32 cellular contexts compared by ENCODE assay signal in the genomic region with DNA sequence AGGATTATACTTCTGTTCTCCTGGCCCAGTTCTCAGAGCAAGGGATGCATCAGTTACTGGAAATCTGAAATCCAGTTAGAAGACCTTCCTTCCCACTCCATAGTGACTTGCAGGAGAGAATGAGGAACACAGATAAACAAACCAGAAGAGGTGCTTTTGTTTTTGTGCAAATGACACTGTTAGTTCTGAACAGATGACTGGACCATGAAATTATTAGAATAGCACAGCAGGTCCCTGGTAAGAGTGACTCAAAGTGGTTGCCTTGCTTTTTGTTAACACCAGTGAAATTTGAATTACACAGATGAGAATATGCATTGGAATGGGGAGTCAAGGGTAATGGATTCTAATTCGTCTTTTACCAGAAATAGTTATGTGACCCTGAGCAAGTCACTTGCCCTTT.
"Had no signal": no experiment of that assay in that cellular context is flagged by ENCODE, and none has a peak within 500 bp of the region (broad histone marks: within the 10 kb centered on the region; RNA-seq: fewer than 3 reads in every experiment).

No MANE protein-coding gene starts in this region.

- H3K36me3 Mint-ChIP-seq: activated CD4-positive, alpha-beta memory T cell treated with anti-CD3 and anti-CD28 coated beads for 36 hours; activated naive CD8-positive, alpha-beta T cell treated with anti-CD3 and anti-CD28 coated beads, Interleukin-2, amount 10 ng/mL, durations not matched to agents 7 days and 5 days; natural killer cell; stimulated activated memory B cell treated with anti-CD40 and anti-IgM and Interleukin-4, amounts not matched to agents 10 μg/mL and 1 μg/mL and 100 μg/mL, for 72 hours had no signal

- DNase-seq: activated CD4-positive, alpha-beta memory T cell treated with anti-CD3 and anti-CD28 coated beads for 36 hours; activated CD4-positive, alpha-beta T cell treated with anti-CD3 and anti-CD28 coated beads, Interleukin-2, amount 10 ng/mL, durations not matched to agents 24 days and 14 days; activated CD8-positive, alpha-beta memory T cell treated with anti-CD3 and anti-CD28 coated beads, Interleukin-2, amount 50 U/mL, for 4 hours; activated effector memory CD4-positive, alpha-beta T cell treated with anti-CD3 and anti-CD28 coated beads, Interleukin-2, amount 50 U/mL, for 16 hours; activated naive CD4-positive, alpha-beta T cell treated with anti-CD3 and anti-CD28 coated beads for 36 hours; activated naive CD8-positive, alpha-beta T cell treated with anti-CD3 and anti-CD28 coated beads, Interleukin-2, amount 10 ng/mL, durations not matched to agents 7 days and 5 days; activated T-cell treated with anti-CD3 and anti-CD28 coated beads, Interleukin-2, amount 50 U/mL, for 1 hour; central memory CD4-positive, alpha-beta T cell; esophagus squamous epithelium; foreskin melanocyte; kidney; left colon; mammary epithelial cell; natural killer cell; stimulated activated CD4-positive, alpha-beta T cell treated with anti-CD3 and anti-CD28 coated beads, Interleukin-1b, Interleukin-23, amount 100 ng/mL, for 48 hours; stimulated activated CD4-positive, alpha-beta T cell treated with anti-CD3 and anti-CD28 coated beads, Interleukin-4, amount 100 ng/mL, for 4 hours; stimulated activated CD8-positive, alpha-beta memory T cell treated with anti-CD3 and anti-CD28 coated beads, Interleukin-4, amount 100 ng/mL, for 48 hours; stomach; T-helper 1 cell; thyroid gland; upper lobe of left lung had no signal

- H3K9me3 ChIP-seq: breast epithelium, esophagus squamous epithelium, right atrium auricular region, stomach, thyroid gland, upper lobe of left lung, vagina had no signal

- H3K9me3 Mint-ChIP-seq: activated CD4-positive, alpha-beta memory T cell treated with anti-CD3 and anti-CD28 coated beads for 36 hours; activated CD4-positive, alpha-beta T cell treated with anti-CD3 and anti-CD28 coated beads, Interleukin-2, amount 10 ng/mL, durations not matched to agents 24 days and 14 days; activated naive CD4-positive, alpha-beta T cell treated with anti-CD3 and anti-CD28 coated beads for 36 hours; activated naive CD8-positive, alpha-beta T cell treated with anti-CD3 and anti-CD28 coated beads, Interleukin-2, amount 10 ng/mL, durations not matched to agents 7 days and 5 days; activated T-helper 1 cell treated with anti-CD3 and anti-CD28 coated beads, Interleukin-12 subunit alpha, Interleukin-12 subunit beta, Interleukin-2, Interleukin-4 antibody, amounts not matched to agents 30 ng/mL and 10 ng/mL and 1 ng/mL, durations not matched to agents 14 hours and 24 hours and 36 hours; dendritic cell treated with granulocyte-macrophage colony-stimulating factor and Interleukin-4, amounts not matched to agents 40 ng/mL and 50 ng/mL, for 4 days; natural killer cell; stimulated activated memory B cell treated with anti-CD40 and anti-IgM and Interleukin-4, amounts not matched to agents 10 μg/mL and 1 μg/mL and 100 μg/mL, for 72 hours; T-helper 2 cell treated with Interferon-gamma antibody and Interleukin-4, amounts not matched to agents 5 μg/mL and 100 μg/mL, for 36 hours had no signal

- H3K36me3 ChIP-seq: breast epithelium, esophagus squamous epithelium, right atrium auricular region, stomach, thyroid gland, upper lobe of left lung, vagina had no signal

- H3K27ac ChIP-seq: breast epithelium, epithelial cell of prostate, esophagus squamous epithelium, right atrium auricular region, stomach, thyroid gland, upper lobe of left lung, vagina, VCaP had no signal

- H3K27me3 Mint-ChIP-seq: activated CD4-positive, alpha-beta memory T cell treated with anti-CD3 and anti-CD28 coated beads for 36 hours; dendritic cell treated with granulocyte-macrophage colony-stimulating factor and Interleukin-4, amounts not matched to agents 40 ng/mL and 50 ng/mL, for 4 days had no signal

- H3K4me1 Mint-ChIP-seq: activated CD4-positive, alpha-beta T cell treated with anti-CD3 and anti-CD28 coated beads, Interleukin-2, amount 10 ng/mL, durations not matched to agents 24 days and 14 days; natural killer cell had no signal

- H3K4me1 ChIP-seq: breast epithelium, esophagus squamous epithelium, right atrium auricular region, stomach, thyroid gland, upper lobe of left lung, vagina had no signal

- H3K4me3 ChIP-seq: breast epithelium, esophagus squamous epithelium, right atrium auricular region, smooth muscle cell, stomach, thyroid gland, upper lobe of left lung, vagina had no signal

- H3K27ac Mint-ChIP-seq: activated CD4-positive, alpha-beta memory T cell treated with anti-CD3 and anti-CD28 coated beads for 36 hours; activated CD4-positive, alpha-beta T cell treated with anti-CD3 and anti-CD28 coated beads, Interleukin-2, amount 10 ng/mL, durations not matched to agents 24 days and 14 days; activated naive CD4-positive, alpha-beta T cell treated with anti-CD3 and anti-CD28 coated beads for 36 hours; activated naive CD8-positive, alpha-beta T cell treated with anti-CD3 and anti-CD28 coated beads, Interleukin-2, amount 10 ng/mL, durations not matched to agents 7 days and 5 days; activated T-helper 1 cell treated with anti-CD3 and anti-CD28 coated beads, Interleukin-12 subunit alpha, Interleukin-12 subunit beta, Interleukin-2, Interleukin-4 antibody, amounts not matched to agents 30 ng/mL and 10 ng/mL and 1 ng/mL, durations not matched to agents 14 hours and 24 hours and 36 hours; dendritic cell treated with granulocyte-macrophage colony-stimulating factor and Interleukin-4, amounts not matched to agents 40 ng/mL and 50 ng/mL, for 4 days; natural killer cell; stimulated activated memory B cell treated with anti-CD40 and anti-IgM and Interleukin-4, amounts not matched to agents 10 μg/mL and 1 μg/mL and 100 μg/mL, for 72 hours; T-helper 2 cell treated with Interferon-gamma antibody and Interleukin-4, amounts not matched to agents 5 μg/mL and 100 μg/mL, for 36 hours had no signal

- H3K27me3 ChIP-seq: breast epithelium, esophagus squamous epithelium, right atrium auricular region, stomach, thyroid gland, upper lobe of left lung, vagina had no signal

- H3K4me3 Mint-ChIP-seq: activated CD4-positive, alpha-beta memory T cell treated with anti-CD3 and anti-CD28 coated beads for 36 hours; activated CD4-positive, alpha-beta T cell treated with anti-CD3 and anti-CD28 coated beads, Interleukin-2, amount 10 ng/mL, durations not matched to agents 24 days and 14 days; activated naive CD4-positive, alpha-beta T cell treated with anti-CD3 and anti-CD28 coated beads for 36 hours; activated naive CD8-positive, alpha-beta T cell treated with anti-CD3 and anti-CD28 coated beads, Interleukin-2, amount 10 ng/mL, durations not matched to agents 7 days and 5 days; activated T-helper 1 cell treated with anti-CD3 and anti-CD28 coated beads, Interleukin-12 subunit alpha, Interleukin-12 subunit beta, Interleukin-2, Interleukin-4 antibody, amounts not matched to agents 30 ng/mL and 10 ng/mL and 1 ng/mL, durations not matched to agents 14 hours and 24 hours and 36 hours; dendritic cell treated with granulocyte-macrophage colony-stimulating factor and Interleukin-4, amounts not matched to agents 40 ng/mL and 50 ng/mL, for 4 days; natural killer cell; stimulated activated memory B cell treated with anti-CD40 and anti-IgM and Interleukin-4, amounts not matched to agents 10 μg/mL and 1 μg/mL and 100 μg/mL, for 72 hours; T-helper 2 cell treated with Interferon-gamma antibody and Interleukin-4, amounts not matched to agents 5 μg/mL and 100 μg/mL, for 36 hours had no signal

- ATAC-seq: activated CD4-positive, CD25-positive, alpha-beta regulatory T cell treated with anti-CD3 and anti-CD28 coated beads, Interleukin-2, amount 50 U/mL, for 24 hours; left colon; natural killer cell; stimulated activated memory B cell treated with anti-CD40 and anti-IgM and Interleukin-4, amounts not matched to agents 10 μg/mL and 1 μg/mL and 100 μg/mL, for 72 hours had no signal
